In genomic region chr18:3650521-3651042, GRCh38 we compare ENCODE assay signal across 7 cellular contexts.
A peak's percentile ranks its signal among the peaks of the same experiment; 100 is the strongest.
DNase-seq lines count a peak whose midpoint lies in the region; ATAC-seq, FAIRE-seq and TF ChIP-seq lines count a peak whose summit lies in the region.
"Not testable (repeated sequence)": the region's sequence is repeated elsewhere in the genome, so short reads cannot be mapped to it uniquely, and the experiment has no call there.

No MANE protein-coding gene starts in this region.

- not testable (repeated sequence) for H3K36me3 ChIP-seq in Caco-2 (ENCODE audit: control insufficient read depth, insufficient read depth, low read length)

- not testable (repeated sequence) for DNase-seq in Caco-2; HFFc6; activated naive CD8-positive, alpha-beta T cell treated with anti-CD3 and anti-CD28 coated beads, Interleukin-2, amount 50 U/mL, for 24 hours; nephron progenitor cell
- DNase-seq in RCC 7860 (ENCODE audit: low spot score) (peak; percentile 93), glomerular visceral epithelial cell (ENCODE audit: extremely low spot score) (peak; percentile 90)

- not testable (repeated sequence) for BruUV-seq in Caco-2 (replicated peaks; lab: Mats Ljungman, UMichigan)

- not testable (repeated sequence) for ATAC-seq in activated naive CD8-positive, alpha-beta T cell treated with anti-CD3 and anti-CD28 coated beads, Interleukin-2, amount 50 U/mL, for 24 hours

- TF ChIP-seq CTCF in Caco-2 (IDR thresholded peaks at IDR 0.05; ENCODE audit: insufficient read depth in 1 of 2, low read depth in 1 of 2, low read length in 1 of 2, severe bottlenecking in 1 of 2, unreplicated experiment in 1 of 2); HFFc6 (IDR thresholded peaks at IDR 0.05); nephron progenitor cell (IDR thresholded peaks at IDR 0.05): not testable (repeated sequence)

- CTCF ChIA-PET in Caco-2 (lab: Charles Lee) = interaction anchor here (1.1 kb wide), 1 partner anchor 14 kb away, joined by 4 read pairs; no protein-coding TSS in a partner anchor

- H3K27me3 ChIP-seq in Caco-2 (replicated peaks; ENCODE audit: control insufficient read depth, insufficient read depth, low read length) = not testable (repeated sequence)

- peak overlapping the region; percentile 90 for H3K27ac Mint-ChIP-seq in Caco-2 (ENCODE audit: unreplicated experiment)
- H3K27ac Mint-ChIP-seq in HFFc6 = peak overlapping the region; percentile 86
- peak overlapping the region; percentile 62 for H3K27ac Mint-ChIP-seq in activated naive CD8-positive, alpha-beta T cell treated with anti-CD3 and anti-CD28 coated beads, Interleukin-2, amount 50 U/mL, for 24 hours
- peak overlapping the region; percentile 38 for H3K27ac Mint-ChIP-seq in dendritic cell treated with granulocyte-macrophage colony-stimulating factor and Interleukin-4, amounts not matched to agents 40 ng/mL and 50 ng/mL, for 4 days
- peak overlapping the region; percentile 74 for H3K27ac Mint-ChIP-seq in nephron progenitor cell

- POLR2A ChIA-PET in Caco-2 (lab: Charles Lee) = interaction anchor here (0.7 to 1.7 kb wide), 4 partner anchors 14 to 203 kb away, joined by 3 to 11 read pairs (median 4); no protein-coding TSS in a partner anchor

- peak; percentile 92 for FAIRE-seq in RCC 7860 (lab: Jason Lieb, UNC)

- H3K9me3 ChIP-seq in Caco-2 = not testable (repeated sequence)

- peaks cover 83% of the 10 kb centered on the region for H3K4me1 ChIP-seq in Caco-2

- H3K4me1 Mint-ChIP-seq in Caco-2 (ENCODE audit: low read depth, unreplicated experiment) (peaks cover 58% of the 10 kb centered on the region), HFFc6 (ENCODE audit: low read depth) (peaks cover 58% of the 10 kb centered on the region), nephron progenitor cell (peaks cover 52% of the 10 kb centered on the region)
- peaks cover 49% of the 10 kb centered on the region for H3K4me1 Mint-ChIP-seq in activated naive CD8-positive, alpha-beta T cell treated with anti-CD3 and anti-CD28 coated beads, Interleukin-2, amount 50 U/mL, for 24 hours
- peaks cover 53% of the 10 kb centered on the region for H3K4me1 Mint-ChIP-seq in dendritic cell treated with granulocyte-macrophage colony-stimulating factor and Interleukin-4, amounts not matched to agents 40 ng/mL and 50 ng/mL, for 4 days (ENCODE audit: low read depth)

- not testable (repeated sequence) for H3K27me3 Mint-ChIP-seq in Caco-2 (ENCODE audit: insufficient read depth, unreplicated experiment); HFFc6 (ENCODE audit: insufficient read depth); activated naive CD8-positive, alpha-beta T cell treated with anti-CD3 and anti-CD28 coated beads, Interleukin-2, amount 50 U/mL, for 24 hours; dendritic cell treated with granulocyte-macrophage colony-stimulating factor and Interleukin-4, amounts not matched to agents 40 ng/mL and 50 ng/mL, for 4 days; nephron progenitor cell (ENCODE audit: low read depth, poor library complexity)

- H3K36me3 Mint-ChIP-seq in Caco-2 (ENCODE audit: insufficient read depth, unreplicated experiment) (peaks cover 36% of the 10 kb centered on the region), HFFc6 (ENCODE audit: low read depth) (peaks cover 17% of the 10 kb centered on the region)
- H3K36me3 Mint-ChIP-seq in activated naive CD8-positive, alpha-beta T cell treated with anti-CD3 and anti-CD28 coated beads, Interleukin-2, amount 50 U/mL, for 24 hours (ENCODE audit: low read depth); dendritic cell treated with granulocyte-macrophage colony-stimulating factor and Interleukin-4, amounts not matched to agents 40 ng/mL and 50 ng/mL, for 4 days (ENCODE audit: low read depth); nephron progenitor cell (ENCODE audit: low read depth): not testable (repeated sequence)

- H3K4me3 ChIP-seq in Caco-2 (ENCODE audit: low read depth, low read length) = not testable (repeated sequence)

- H3K9me3 Mint-ChIP-seq in Caco-2 (ENCODE audit: unreplicated experiment); HFFc6; activated naive CD8-positive, alpha-beta T cell treated with anti-CD3 and anti-CD28 coated beads, Interleukin-2, amount 50 U/mL, for 24 hours; dendritic cell treated with granulocyte-macrophage colony-stimulating factor and Interleukin-4, amounts not matched to agents 40 ng/mL and 50 ng/mL, for 4 days; nephron progenitor cell: not testable (repeated sequence)

- intact Hi-C loops in Caco-2 (cut with micrococcal nuclease; ENCODE audit: unreplicated experiment); dendritic cell treated with granulocyte-macrophage colony-stimulating factor and Interleukin-4, amounts not matched to agents 40 ng/mL and 50 ng/mL, for 4 days (cut with micrococcal nuclease): not testable (repeated sequence)

- H3K4me3 Mint-ChIP-seq in Caco-2 (ENCODE audit: unreplicated experiment) (peak overlapping the region; percentile 52), HFFc6 (peak overlapping the region; percentile 58)
- H3K4me3 Mint-ChIP-seq in activated naive CD8-positive, alpha-beta T cell treated with anti-CD3 and anti-CD28 coated beads, Interleukin-2, amount 50 U/mL, for 24 hours; dendritic cell treated with granulocyte-macrophage colony-stimulating factor and Interleukin-4, amounts not matched to agents 40 ng/mL and 50 ng/mL, for 4 days; nephron progenitor cell: not testable (repeated sequence)

Comparison
In these comparisons a context has a peak if more than half of its experiments do, and no peak if none do; other contexts are left out.
1. H3K27ac Mint-ChIP-seq: peak in every context shown above with its lines; median percentile 90 in Caco-2; 86 in HFFc6; 74 in nephron progenitor cell; 62 in activated naive CD8-positive, alpha-beta T cell treated with anti-CD3 and anti-CD28 coated beads, Interleukin-2, amount 50 U/mL, for 24 hours; 38 in dendritic cell treated with granulocyte-macrophage colony-stimulating factor and Interleukin-4, amounts not matched to agents 40 ng/mL and 50 ng/mL, for 4 days.